Comparison of ENCODE assay signal across 32 cellular contexts in genomic region chr15:77219846-77220245, GRCh38.
"Had no signal": no experiment of that assay in that cellular context is flagged by ENCODE, and none has a peak within 500 bp of the region (broad histone marks: within the 10 kb centered on the region; RNA-seq: fewer than 3 reads in every experiment).

No MANE protein-coding gene starts in this region.

- H3K4me3 ChIP-seq: dorsolateral prefrontal cortex, esophagus muscularis mucosa, heart right ventricle, left lung, mucosa of descending colon, smooth muscle cell, stomach, thyroid gland, vagina had no signal

- H3K27ac ChIP-seq: dorsolateral prefrontal cortex, esophagus muscularis mucosa, heart right ventricle, left lung, neutrophil, parathyroid adenoma, stomach, thyroid gland, vagina had no signal

- H3K36me3 ChIP-seq: left lung, neutrophil, stomach, thyroid gland, vagina had no signal

- H3K4me3 Mint-ChIP-seq: mesothelial cell of epicardium; naive B cell; natural killer cell treated with Interleukin-12 subunit alpha and Interleukin-12 subunit beta and Interleukin-15 and Interleukin-18, amount 100 ng/mL, for 72 hours; neural crest cell had no signal

- ATAC-seq: heart right ventricle; left cardiac atrium; left lung; mucosa of descending colon; natural killer cell treated with Interleukin-12 subunit alpha and Interleukin-12 subunit beta and Interleukin-15 and Interleukin-18, amount 100 ng/mL, for 72 hours; sciatic nerve had no signal

- H3K27me3 ChIP-seq: dorsolateral prefrontal cortex, esophagus muscularis mucosa, heart right ventricle, left lung, neutrophil, stomach, thyroid gland, vagina had no signal

- DNase-seq: dorsolateral prefrontal cortex; effector CD4-positive, alpha-beta T cell; foreskin melanocyte; glutamatergic neuron; heart right ventricle; hippocampal formation; left cardiac atrium; left lung; mesenchymal stem cell; mucosa of descending colon; naive B cell; stimulated activated CD4-positive, alpha-beta T cell treated with anti-CD3 and anti-CD28 coated beads, Interleukin-12 subunit alpha, Interleukin-12 subunit beta, amount 100 ng/mL, for 4 hours; stimulated activated CD4-positive, alpha-beta T cell treated with anti-CD3 and anti-CD28 coated beads, Interleukin-1b, Interleukin-23, amount 100 ng/mL, for 48 hours; stimulated activated CD4-positive, alpha-beta T cell treated with anti-CD3 and anti-CD28 coated beads, Interleukin-4, amount 100 ng/mL, for 1 hour; stimulated activated CD8-positive, alpha-beta memory T cell treated with anti-CD3 and anti-CD28 coated beads, Interleukin-4, amount 100 ng/mL, for 48 hours; stimulated activated naive CD4-positive, alpha-beta T cell treated with Interleukin-2 at 50 U/mL for 16 hours; stomach; thyroid gland; trophoblast cell had no signal

- H3K9me3 ChIP-seq: esophagus muscularis mucosa, heart right ventricle, left lung, mucosa of descending colon, neutrophil, stomach, thyroid gland, vagina had no signal

- H3K9me3 Mint-ChIP-seq: naive B cell; natural killer cell treated with Interleukin-12 subunit alpha and Interleukin-12 subunit beta and Interleukin-15 and Interleukin-18, amount 100 ng/mL, for 72 hours; neural crest cell had no signal

- H3K27ac Mint-ChIP-seq: mesothelial cell of epicardium; naive B cell; natural killer cell treated with Interleukin-12 subunit alpha and Interleukin-12 subunit beta and Interleukin-15 and Interleukin-18, amount 100 ng/mL, for 72 hours; progenitor cell of endocrine pancreas had no signal

- H3K27me3 Mint-ChIP-seq: naive B cell; natural killer cell treated with Interleukin-12 subunit alpha and Interleukin-12 subunit beta and Interleukin-15 and Interleukin-18, amount 100 ng/mL, for 72 hours; progenitor cell of endocrine pancreas had no signal

- H3K4me1 ChIP-seq: parathyroid adenoma, thyroid gland had no signal

- FAIRE-seq: colon, endothelial cell of umbilical vein, islet of Langerhans had no signal

- H3K36me3 Mint-ChIP-seq: natural killer cell treated with Interleukin-12 subunit alpha and Interleukin-12 subunit beta and Interleukin-15 and Interleukin-18, amount 100 ng/mL, for 72 hours had no signal
